ENCODE assay signal across 13 cellular contexts in genomic region chr16:20611350-20611902, GRCh38. TPM values are rescaled to one million over a fixed set of nuclear protein-coding genes. Genes with fewer than 3 reads are reported as not detected.
DNase-seq lines count a peak whose midpoint lies in the region; ATAC-seq and TF ChIP-seq lines count a peak whose summit lies in the region.
"Had no signal": no experiment of that assay in that cellular context is flagged by ENCODE, and none has a peak within 500 bp of the region (broad histone marks: within the 10 kb centered on the region; RNA-seq: fewer than 3 reads in every experiment).

No MANE protein-coding gene starts in this region.

- peak overlapping the region in 1 of 2 donors; percentile 29 for H3K9ac ChIP-seq in stomach smooth muscle (ENCODE audit: low read length in 2 of 2)
- H3K9ac ChIP-seq: SK-N-SH had no signal

- H3K4me3 ChIP-seq in right cardiac atrium (ENCODE audit: low read length) (no peak overlapping the region), stomach smooth muscle (ENCODE audit: low read length in 2 of 2) (peak overlapping the region in 1 of 2 donors; percentile 3), testis (no peak overlapping the region)

- WGBS in right cardiac atrium = 41% methylated on average over 2 of the region's 2 CpGs
- whole genome bisulfite sequencing in testis, 2 donors = 61 to 67% methylated on average over 2 of the region's 2 CpGs

- no peaks in the 10 kb centered on the region for H3K27me3 ChIP-seq in right cardiac atrium (ENCODE audit: control insufficient read depth, insufficient read depth)
- H3K27me3 ChIP-seq in stomach smooth muscle (ENCODE audit: control insufficient read depth in 1 of 2, insufficient read depth in 2 of 2, low read length in 2 of 2) = no peaks in the 10 kb centered on the region
- no peaks in the 10 kb centered on the region for H3K27me3 ChIP-seq in testis

- H3K27ac ChIP-seq in right cardiac atrium (ENCODE audit: low read length) (peak overlapping the region; percentile 38), stomach smooth muscle (ENCODE audit: low read length) (peak overlapping the region; percentile 80), testis (no peak overlapping the region)

- DNase-seq in NCI-H1092 treated with DMSO at 0.1 percent for 48 hours (lab: John Stamatoyannopoulos, UW) = peak; percentile 94
- DNase-seq in SHP77 (lab: John Stamatoyannopoulos, UW) = peak; percentile 47 to 78
- peak; percentile 47 to 81 (median 73) for DNase-seq in right cardiac atrium
- no peak for DNase-seq in testis
- DNase-seq in GM20000 (ENCODE audit: low spot score) = no peak
- no peak for DNase-seq in activated CD8-positive, alpha-beta memory T cell treated with anti-CD3 and anti-CD28 coated beads for 24 hours
- DNase-seq: activated CD4-positive, alpha-beta T cell treated with anti-CD3 and anti-CD28 coated beads for 36 hours; effector CD4-positive, alpha-beta T cell; naive B cell; NCI-H2171 treated with DMSO at 0.1 percent for 48 hours; SK-N-SH had no signal

- H3K9me3 ChIP-seq in right cardiac atrium (ENCODE audit: control insufficient read depth, low read length) (no peaks in the 10 kb centered on the region), stomach smooth muscle (ENCODE audit: control insufficient read depth in 2 of 2, low read length in 2 of 2) (no peaks in the 10 kb centered on the region), testis (no peaks in the 10 kb centered on the region)
- H3K9me3 ChIP-seq: SK-N-SH had no signal

- ATAC-seq in right cardiac atrium (peak; percentile 44 to 49), GM18502 (IDR thresholded peaks at IDR 0.05; ENCODE audit: poor library complexity, unreplicated experiment) (no peak)
- ATAC-seq: activated CD4-positive, alpha-beta T cell treated with anti-CD3 and anti-CD28 coated beads for 36 hours had no signal

- no peak for TF ChIP-seq CTCF in testis (IDR thresholded peaks at IDR 0.05)
- TF ChIP-seq CTCF in GM20000 (IDR thresholded peaks at IDR 0.05; ENCODE audit: extremely low read depth, missing control alignments) = no peak

- intact Hi-C loops in right cardiac atrium (cut with DNase I) = no loop called here
- intact Hi-C loops in testis (cut with DNase I; ENCODE audit: low total_unique reads) = no loop called here

- no peak for TF ChIP-seq POLR2A in testis (IDR thresholded peaks at IDR 0.05)

- H3K4me1 ChIP-seq in right cardiac atrium (ENCODE audit: control insufficient read depth, insufficient read depth, low read length) = peaks cover 15% of the 10 kb centered on the region
- peaks cover 41% of the 10 kb centered on the region for H3K4me1 ChIP-seq in stomach smooth muscle (ENCODE audit: control insufficient read depth, insufficient read depth, low read length)
- no peaks in the 10 kb centered on the region for H3K4me1 ChIP-seq in testis

- H3K36me3 ChIP-seq in stomach smooth muscle (ENCODE audit: control insufficient read depth in 2 of 2, insufficient read depth in 2 of 2, low read length in 2 of 2) = no peaks in the 10 kb centered on the region
- no peaks in the 10 kb centered on the region for H3K36me3 ChIP-seq in testis (ENCODE audit: low read depth, missing control alignments)

RNA-seq across cellular contexts. Expression of gene ACSM2B, which starts 35.3 kb away (rescaled TPM):
- total RNA-seq in right cardiac atrium = not detected
- polyA plus RNA-seq in right cardiac atrium = not detected
- total RNA-seq in testis = under 1 TPM; 0.37 to 0.94 TPM
- polyA plus RNA-seq in testis (ENCODE audit: insufficient read depth, low read depth, low replicate concordance) = 0.54 TPM
- total RNA-seq: activated CD4-positive, alpha-beta T cell treated with anti-CD3 and anti-CD28 coated beads for 36 hours had no signal
- polyA plus RNA-seq: SK-N-SH had no signal

Comparison
In these comparisons a context has a peak if more than half of its experiments do, and no peak if none do; other contexts are left out.
1. DNase-seq: peak in NCI-H1092 treated with DMSO at 0.1 percent for 48 hours (single experiment), SHP77 (2 of 2) and right cardiac atrium (3 of 3); none in testis (single experiment), GM20000 (single experiment) and activated CD8-positive, alpha-beta memory T cell treated with anti-CD3 and anti-CD28 coated beads for 24 hours (single experiment).
2. H3K27ac ChIP-seq: peak in right cardiac atrium (single experiment) and stomach smooth muscle (single experiment); none in testis (0 of 2).